25 cellular contexts compared by ENCODE assay signal in genomic region chr4:108454227-108454626, GRCh38.
"Had no signal": no experiment of that assay in that cellular context is flagged by ENCODE, and none has a peak within 500 bp of the region (broad histone marks: within the 10 kb centered on the region; RNA-seq: fewer than 3 reads in every experiment).

No MANE protein-coding gene starts in this region.

- H3K9me3 ChIP-seq: colonic mucosa, esophagus muscularis mucosa, right atrium auricular region, thyroid gland had no signal

- H3K27me3 Mint-ChIP-seq: activated T-cell treated with anti-CD3 and anti-CD28 coated beads, Interleukin-2, amount 50 U/mL, for 24 hours; activated T-helper 17 cell treated with anti-CD3 and anti-CD28 coated beads, Interleukin-2, amount 50 U/mL, for 72 hours; stimulated activated naive CD8-positive, alpha-beta T cell treated with anti-CD3 and anti-CD28 coated beads, Interleukin-15, Interleukin-2, amounts not matched to agents 100 ng/mL and 50 ng/mL, for 24 hours had no signal

- H3K36me3 ChIP-seq: colonic mucosa, esophagus muscularis mucosa, right atrium auricular region, thyroid gland had no signal

- H3K27ac ChIP-seq: colonic mucosa, dorsolateral prefrontal cortex, esophagus muscularis mucosa, right atrium auricular region, thyroid gland had no signal

- H3K4me3 Mint-ChIP-seq: activated B cell treated with CpG ODN at 0.5 μM for 24 hours; activated CD4-positive, alpha-beta T cell treated with anti-CD3 and anti-CD28 coated beads for 36 hours; activated T-cell treated with anti-CD3 and anti-CD28 coated beads, Interleukin-2, amount 50 U/mL, for 24 hours; activated T-helper 17 cell treated with anti-CD3 and anti-CD28 coated beads, Interleukin-2, amount 50 U/mL, for 72 hours; effector memory CD8-positive, alpha-beta T cell; natural killer cell; stimulated activated naive CD8-positive, alpha-beta T cell treated with anti-CD3 and anti-CD28 coated beads, Interleukin-15, Interleukin-2, amounts not matched to agents 100 ng/mL and 50 ng/mL, for 24 hours had no signal

- FAIRE-seq: bronchial epithelial cell, frontal cortex had no signal

- H3K27me3 ChIP-seq: colonic mucosa, dorsolateral prefrontal cortex, esophagus muscularis mucosa, right atrium auricular region, thyroid gland had no signal

- H3K4me1 ChIP-seq: colonic mucosa, esophagus muscularis mucosa, right atrium auricular region, thyroid gland had no signal

- H3K36me3 Mint-ChIP-seq: activated naive CD4-positive, alpha-beta T cell treated with anti-CD3 and anti-CD28 coated beads, Interleukin-2, amount 50 U/mL, for 72 hours; natural killer cell had no signal

- H3K9me3 Mint-ChIP-seq: activated B cell treated with CpG ODN at 0.5 μM for 24 hours; activated naive CD4-positive, alpha-beta T cell treated with anti-CD3 and anti-CD28 coated beads, Interleukin-2, amount 50 U/mL, for 72 hours; activated T-cell treated with anti-CD3 and anti-CD28 coated beads, Interleukin-2, amount 50 U/mL, for 24 hours; activated T-helper 17 cell treated with anti-CD3 and anti-CD28 coated beads, Interleukin-2, amount 50 U/mL, for 72 hours; effector memory CD8-positive, alpha-beta T cell; natural killer cell; stimulated activated naive CD8-positive, alpha-beta T cell treated with anti-CD3 and anti-CD28 coated beads, Interleukin-15, Interleukin-2, amounts not matched to agents 100 ng/mL and 50 ng/mL, for 24 hours had no signal

- H3K4me1 Mint-ChIP-seq: activated B cell treated with CpG ODN at 0.5 μM for 24 hours, natural killer cell had no signal

- H3K27ac Mint-ChIP-seq: activated B cell treated with CpG ODN at 0.5 μM for 24 hours; activated CD4-positive, alpha-beta T cell treated with anti-CD3 and anti-CD28 coated beads for 36 hours; activated naive CD4-positive, alpha-beta T cell treated with anti-CD3 and anti-CD28 coated beads, Interleukin-2, amount 50 U/mL, for 72 hours; activated T-cell treated with anti-CD3 and anti-CD28 coated beads, Interleukin-2, amount 50 U/mL, for 24 hours; activated T-helper 17 cell treated with anti-CD3 and anti-CD28 coated beads, Interleukin-2, amount 50 U/mL, for 72 hours; natural killer cell; progenitor cell of endocrine pancreas; stimulated activated naive CD8-positive, alpha-beta T cell treated with anti-CD3 and anti-CD28 coated beads, Interleukin-15, Interleukin-2, amounts not matched to agents 100 ng/mL and 50 ng/mL, for 24 hours had no signal

- H3K4me3 ChIP-seq: colonic mucosa, dorsolateral prefrontal cortex, esophagus muscularis mucosa, right atrium auricular region, thyroid gland had no signal

- DNase-seq: activated B cell treated with CpG ODN at 0.5 μM for 24 hours; activated CD4-positive, alpha-beta T cell treated with anti-CD3 and anti-CD28 coated beads for 36 hours; activated CD4-positive, alpha-beta T cell treated with anti-CD3 and anti-CD28 coated beads, Interleukin-2, amount 50 U/mL, for 4 hours; activated CD8-positive, alpha-beta memory T cell treated with anti-CD3 and anti-CD28 coated beads for 24 hours; activated CD8-positive, alpha-beta memory T cell treated with anti-CD3 and anti-CD28 coated beads, Interleukin-2, amount 50 U/mL, for 4 hours; activated T-cell treated with anti-CD3 and anti-CD28 coated beads, Interleukin-2, amount 50 U/mL, for 24 hours; aorta; colonic mucosa; dorsolateral prefrontal cortex; effector memory CD8-positive, alpha-beta T cell; hippocampal formation; midbrain; natural killer cell; stimulated activated CD4-positive, alpha-beta T cell treated with anti-CD3 and anti-CD28 coated beads, Interleukin-1b, Interleukin-23, amount 100 ng/mL, for 48 hours; substantia nigra; T1000; thyroid gland had no signal

- ATAC-seq: activated CD4-positive, alpha-beta T cell treated with anti-CD3 and anti-CD28 coated beads for 36 hours; activated naive CD4-positive, alpha-beta T cell treated with anti-CD3 and anti-CD28 coated beads, Interleukin-2, amount 50 U/mL, for 72 hours; activated T-helper 17 cell treated with anti-CD3 and anti-CD28 coated beads, Interleukin-2, amount 50 U/mL, for 72 hours; effector memory CD8-positive, alpha-beta T cell; natural killer cell had no signal
